In genomic region chr7:27767374-27767773, GRCh38 we compare ENCODE assay signal across 27 cellular contexts. TPM values are rescaled to one million over a fixed set of nuclear protein-coding genes. Genes with fewer than 3 reads are reported as not detected.
DNase-seq lines count a peak whose midpoint lies in the region; ATAC-seq and TF ChIP-seq lines count a peak whose summit lies in the region.
"Had no signal": no experiment of that assay in that cellular context is flagged by ENCODE, and none has a peak within 500 bp of the region (broad histone marks: within the 10 kb centered on the region; RNA-seq: fewer than 3 reads in every experiment).

No MANE protein-coding gene starts in this region.

- H3K4me2 ChIP-seq in IMR-90 (ENCODE audit: low read depth, low read length): no peak overlapping the region
- H3K4me2 ChIP-seq: BLaER1 treated with 17β-estradiol and CSF1 and Interleukin-3, amounts not matched to agents 10 nM and 100 nM; GM23338 had no signal

- peaks cover 29 to 34% of the 10 kb centered on the region in 2 experiments; a peak in 3 of 4 replicates for H3K79me1 ChIP-seq in IMR-90 (ENCODE audit: low read depth in 1 of 2, low read length in 2 of 2)

- no peak overlapping the region for H2AFZ ChIP-seq in IMR-90 (replicated peaks; ENCODE audit: low read length, poor library complexity)
- H2AFZ ChIP-seq: GM23338 had no signal

- H3K36me3 Mint-ChIP-seq in T-helper 17 cell (ENCODE audit: low read depth): peaks cover 7% of the 10 kb centered on the region
- peaks cover 6% of the 10 kb centered on the region for H3K36me3 Mint-ChIP-seq in endothelial cell (ENCODE audit: low read depth, unreplicated experiment)

- H4K5ac ChIP-seq in IMR-90 (ENCODE audit: low read depth, low read length): no peak overlapping the region

- no peak overlapping the region for H3K4ac ChIP-seq in IMR-90 (ENCODE audit: low read depth, low read length)

- no peak overlapping the region for H3K27ac ChIP-seq in IMR-90 (ENCODE audit: insufficient read depth, low read length)
- H3K27ac ChIP-seq: BLaER1 treated with 17β-estradiol and CSF1 and Interleukin-3, amounts not matched to agents 10 nM and 100 nM; gastrocnemius medialis; left lung had no signal

- H3K56ac ChIP-seq in IMR-90 (ENCODE audit: extremely low read depth, insufficient read depth, low read length): no peak overlapping the region

- no peak overlapping the region for H3K9ac ChIP-seq in IMR-90 (ENCODE audit: low read depth, low read length)
- H3K9ac ChIP-seq: BLaER1 treated with 17β-estradiol and CSF1 and Interleukin-3, amounts not matched to agents 10 nM and 100 nM had no signal

- no peak overlapping the region for H2AK5ac ChIP-seq in IMR-90 (ENCODE audit: low read depth, low read length)

- no peak overlapping the region for H2AK9ac ChIP-seq in IMR-90 (replicated peaks; ENCODE audit: low read depth, low read length, poor library complexity)

- DNase-seq in EH (ENCODE audit: low read depth) (peak; percentile 68), IMR-90 (peak; percentile 24), T-helper 17 cell (no peak), fibroblast of villous mesenchyme (ENCODE audit: low read depth) (peak; percentile 64), endothelial cell (ENCODE audit: low spot score) (no peak), amygdala (lab: John Stamatoyannopoulos, UW) (no peak), COR-L47 (lab: John Stamatoyannopoulos, UW) (no peak), NAMALWA (ENCODE audit: low spot score) (no peak)
- DNase-seq: activated CD4-positive, alpha-beta memory T cell treated with anti-CD3 and anti-CD28 coated beads for 36 hours; activated CD4-positive, CD25-positive, alpha-beta regulatory T cell; activated naive CD8-positive, alpha-beta T cell treated with anti-CD3 and anti-CD28 coated beads for 36 hours; effector memory CD4-positive, alpha-beta T cell; gastrocnemius medialis; hypothalamus; KG1; left lung; mesendoderm; MV-4-11; NCI-H187 treated with DMSO at 0.1 percent for 48 hours; NCI-H2227 treated with DMSO at 0.1 percent for 48 hours; retina; stimulated activated CD4-positive, alpha-beta T cell treated with anti-CD3 and anti-CD28 coated beads, Interleukin-4, amount 100 ng/mL, for 1 hour; T-helper 9 cell had no signal

- no peaks in the 10 kb centered on the region for H3K9me3 ChIP-seq in IMR-90 (ENCODE audit: control insufficient read depth, insufficient read depth, low read length)
- no peaks in the 10 kb centered on the region for H3K9me3 ChIP-seq in T-helper 17 cell (ENCODE audit: control insufficient read depth, low read length, poor library complexity, severe bottlenecking)
- H3K9me3 ChIP-seq: BLaER1 treated with 17β-estradiol and CSF1 and Interleukin-3, amounts not matched to agents 10 nM and 100 nM; gastrocnemius medialis; left lung had no signal

- no peak overlapping the region for H3K23ac ChIP-seq in IMR-90 (ENCODE audit: low read depth, low read length)

- H4K20me1 ChIP-seq in IMR-90 (ENCODE audit: insufficient read depth, low read length): peaks cover 9% of the 10 kb centered on the region

- H3K4me3 ChIP-seq in IMR-90 (ENCODE audit: insufficient read depth, low read depth, low read length) (no peak overlapping the region), fibroblast of villous mesenchyme (ENCODE audit: low read depth, low read length) (no peak overlapping the region)
- H3K4me3 ChIP-seq: BLaER1 treated with 17β-estradiol and CSF1 and Interleukin-3, amounts not matched to agents 10 nM and 100 nM; gastrocnemius medialis; GM23338; left lung had no signal

- no peaks in the 10 kb centered on the region for H3K27me3 Mint-ChIP-seq in T-helper 17 cell
- no peaks in the 10 kb centered on the region for H3K27me3 Mint-ChIP-seq in endothelial cell (ENCODE audit: unreplicated experiment)
- H3K27me3 Mint-ChIP-seq: activated CD4-positive, alpha-beta memory T cell treated with anti-CD3 and anti-CD28 coated beads for 36 hours; activated naive CD8-positive, alpha-beta T cell treated with anti-CD3 and anti-CD28 coated beads for 36 hours; brain; stimulated activated memory B cell treated with anti-CD40 and anti-IgM and Interleukin-4, amounts not matched to agents 10 μg/mL and 1 μg/mL and 100 μg/mL, for 72 hours had no signal

- no peak overlapping the region for H2BK120ac ChIP-seq in IMR-90 (ENCODE audit: low read depth, low read length)

- ATAC-seq in IMR-90 (ENCODE audit: low read depth) (peak; percentile 24; the same call in 1 of the 2 replicates), T-helper 17 cell (no peak)
- ATAC-seq: gastrocnemius medialis; GM23338; left lung; stimulated activated memory B cell treated with anti-CD40 and anti-IgM and Interleukin-4, amounts not matched to agents 10 μg/mL and 1 μg/mL and 100 μg/mL, for 72 hours had no signal

- H3K36me3 ChIP-seq in IMR-90 (ENCODE audit: control insufficient read depth, insufficient read depth, low read length): peaks cover 8% of the 10 kb centered on the region

- H2BK20ac ChIP-seq in IMR-90 (ENCODE audit: low read depth, low read length): no peak overlapping the region

- CTCF ChIA-PET in IMR-90 (lab: Yijun Ruan, JAX): interaction anchor here (0.7 to 1.0 kb wide), 2 partner anchors 7 to 105 kb away, joined by 3 to 4 read pairs; partner anchors contain the start of gene HIBADH

- no peak overlapping the region for H4K91ac ChIP-seq in IMR-90 (ENCODE audit: insufficient read depth, low read depth, low read length)

- no peaks in the 10 kb centered on the region for H3K27me3 ChIP-seq in IMR-90 (ENCODE audit: control insufficient read depth, insufficient read depth, low read length)
- H3K27me3 ChIP-seq: BLaER1 treated with 17β-estradiol and CSF1 and Interleukin-3, amounts not matched to agents 10 nM and 100 nM; gastrocnemius medialis; left lung had no signal

- H3K4me3 Mint-ChIP-seq in T-helper 17 cell: no peak overlapping the region
- H3K4me3 Mint-ChIP-seq in endothelial cell (ENCODE audit: unreplicated experiment): no peak overlapping the region
- H3K4me3 Mint-ChIP-seq: activated CD4-positive, alpha-beta memory T cell treated with anti-CD3 and anti-CD28 coated beads for 36 hours; activated naive CD8-positive, alpha-beta T cell treated with anti-CD3 and anti-CD28 coated beads for 36 hours; brain; GM23338; stimulated activated memory B cell treated with anti-CD40 and anti-IgM and Interleukin-4, amounts not matched to agents 10 μg/mL and 1 μg/mL and 100 μg/mL, for 72 hours had no signal

- no peaks in the 10 kb centered on the region for H3K9me3 Mint-ChIP-seq in endothelial cell (ENCODE audit: unreplicated experiment)
- H3K9me3 Mint-ChIP-seq: activated CD4-positive, alpha-beta memory T cell treated with anti-CD3 and anti-CD28 coated beads for 36 hours; activated naive CD8-positive, alpha-beta T cell treated with anti-CD3 and anti-CD28 coated beads for 36 hours; brain; GM23338; stimulated activated memory B cell treated with anti-CD40 and anti-IgM and Interleukin-4, amounts not matched to agents 10 μg/mL and 1 μg/mL and 100 μg/mL, for 72 hours had no signal

- POLR2A ChIA-PET in IMR-90 (lab: Charles Lee; ENCODE audit: unreplicated experiment): interaction anchor here (0.6 kb wide), 1 partner anchor 1606 kb away, joined by 4 read pairs; no protein-coding TSS in a partner anchor

- H4K8ac ChIP-seq in IMR-90 (ENCODE audit: low read depth in 2 of 2, low read length in 2 of 2): no peak overlapping the region

- dilution Hi-C loops in IMR-90 (cut with HindIII; ENCODE audit: low sequenced_read_pairs, unreplicated experiment): no loop called here

- TF ChIP-seq RAD21 in IMR-90 (IDR thresholded peaks at IDR 0.05; ENCODE audit: low read length): no peak

- H3K9me1 ChIP-seq in IMR-90 (ENCODE audit: insufficient read depth, low read length): no peaks in the 10 kb centered on the region; the same call in 1 of the 2 replicates

- TF ChIP-seq CTCF in IMR-90 (conservative IDR thresholded peaks at IDR 0.05; ENCODE audit: low read depth, low read length) (no peak), fibroblast of villous mesenchyme (IDR thresholded peaks at IDR 0.05; ENCODE audit: insufficient read depth, low read depth, low read length) (no peak), endothelial cell (IDR thresholded peaks at IDR 0.05; ENCODE audit: unreplicated experiment) (no peak)

- H2BK15ac ChIP-seq in IMR-90 (ENCODE audit: low read depth, low read length): no peak overlapping the region

- H3K27ac Mint-ChIP-seq in T-helper 17 cell: peak overlapping the region; percentile 3
- no peak overlapping the region for H3K27ac Mint-ChIP-seq in endothelial cell (ENCODE audit: unreplicated experiment)
- H3K27ac Mint-ChIP-seq: activated CD4-positive, alpha-beta memory T cell treated with anti-CD3 and anti-CD28 coated beads for 36 hours; activated naive CD8-positive, alpha-beta T cell treated with anti-CD3 and anti-CD28 coated beads for 36 hours; brain; GM23338; stimulated activated memory B cell treated with anti-CD40 and anti-IgM and Interleukin-4, amounts not matched to agents 10 μg/mL and 1 μg/mL and 100 μg/mL, for 72 hours had no signal

- BruUV-seq in IMR-90 (replicated peaks; lab: Mats Ljungman, UMichigan): no TSS peak

- in situ Hi-C loops in IMR-90 (cut with MboI; ENCODE audit: low sequenced_read_pairs): no loop called here

- peaks cover 4% of the 10 kb centered on the region for H3K4me1 ChIP-seq in IMR-90 (ENCODE audit: control insufficient read depth, insufficient read depth, low read length)
- H3K4me1 ChIP-seq: BLaER1 treated with 17β-estradiol and CSF1 and Interleukin-3, amounts not matched to agents 10 nM and 100 nM had no signal

- H3K14ac ChIP-seq in IMR-90 (replicated peaks; ENCODE audit: low read depth, low read length): no peak overlapping the region

- peaks cover 17% of the 10 kb centered on the region for H3K4me1 Mint-ChIP-seq in T-helper 17 cell
- H3K4me1 Mint-ChIP-seq in endothelial cell (ENCODE audit: unreplicated experiment): no peaks in the 10 kb centered on the region
- H3K4me1 Mint-ChIP-seq: GM23338 had no signal

- TF ChIP-seq POLR2A in IMR-90 (IDR thresholded peaks at IDR 0.05; ENCODE audit: low read depth, low read length): no peak

- no peak overlapping the region for H3K18ac ChIP-seq in IMR-90 (ENCODE audit: low read depth, low read length)

- intact Hi-C loops in IMR-90 (cut with micrococcal nuclease): no loop called here

- H2BK5ac ChIP-seq in IMR-90 (ENCODE audit: low read depth, low read length, poor library complexity, severe bottlenecking): no peak overlapping the region

TF ChIP-seq in IMR-90, 13 proteins besides CTCF, POLR2A, EP300 and RAD21:
- TF ChIP-seq CEBPB (IDR thresholded peaks at IDR 0.05; ENCODE audit: low read depth, low read length): peak; percentile 61
- no peak for TF ChIP-seq MAFK (IDR thresholded peaks at IDR 0.05; ENCODE audit: low read depth, low read length)
TF ChIP-seq in IMR-90: peak in this region for 1.

RNA-seq across cellular contexts. Expression of gene TAX1BP1, which starts 27.4 kb away (rescaled TPM):
- total RNA-seq in IMR-90 (2012; rRNA removed): 52.7 and 68.9 TPM in 2 replicates
- 46.0 and 49.0 TPM in 2 replicates for polyA plus RNA-seq in IMR-90 (2012; rRNA removed)
- polyA plus RNA-seq in IMR-90 (2012; cell fraction: cytosol; rRNA removed): 17.2 and 19.7 TPM in 2 replicates
- polyA plus RNA-seq in IMR-90 (2012; cell fraction: nucleus; rRNA removed; ENCODE audit: low replicate concordance): 7.7 and 44.0 TPM in 2 replicates
- total RNA-seq in T-helper 17 cell: 100 to 1,000 TPM; 117 to 131 TPM
- total RNA-seq in fibroblast of villous mesenchyme: 70.9 and 99.7 TPM in 2 replicates
- 124 TPM for total RNA-seq in endothelial cell (ENCODE audit: unreplicated experiment)

Comparison
In these comparisons a context has a peak if more than half of its experiments do, and no peak if none do; other contexts are left out.
1. DNase-seq: peak in EH (single experiment), IMR-90 (single experiment) and fibroblast of villous mesenchyme (single experiment); none in T-helper 17 cell (0 of 3), endothelial cell (single experiment), amygdala (0 of 56), COR-L47 (single experiment) and NAMALWA (single experiment).